Comparison of ENCODE assay signal across 8 cellular contexts in genomic region chr20:52047811-52048302, GRCh38.
A peak's percentile ranks its signal among the peaks of the same experiment; 100 is the strongest.
DNase-seq lines count a peak whose midpoint lies in the region; ATAC-seq and FAIRE-seq lines count a peak whose summit lies in the region.

No MANE protein-coding gene starts in this region.

- peak; percentile 91 for ATAC-seq in natural killer cell treated with Interleukin-12 subunit alpha and Interleukin-12 subunit beta and Interleukin-15 and Interleukin-18, amount 100 ng/mL, for 72 hours
- ATAC-seq in GM18868 (IDR thresholded peaks at IDR 0.05; ENCODE audit: unreplicated experiment) (no peak), HG03469 (IDR thresholded peaks at IDR 0.05; ENCODE audit: unreplicated experiment) (no peak)

- H3K9me3 Mint-ChIP-seq in activated naive CD8-positive, alpha-beta T cell treated with anti-CD3 and anti-CD28 coated beads for 36 hours, result peaks cover 2% of the 10 kb centered on the region
- no peaks in the 10 kb centered on the region for H3K9me3 Mint-ChIP-seq in natural killer cell treated with Interleukin-12 subunit alpha and Interleukin-12 subunit beta and Interleukin-15 and Interleukin-18, amount 100 ng/mL, for 72 hours

- peaks cover 10% of the 10 kb centered on the region for H3K36me3 Mint-ChIP-seq in activated naive CD8-positive, alpha-beta T cell treated with anti-CD3 and anti-CD28 coated beads for 36 hours
- no peaks in the 10 kb centered on the region for H3K36me3 Mint-ChIP-seq in natural killer cell treated with Interleukin-12 subunit alpha and Interleukin-12 subunit beta and Interleukin-15 and Interleukin-18, amount 100 ng/mL, for 72 hours

- peaks cover 3% of the 10 kb centered on the region for H3K27me3 Mint-ChIP-seq in activated naive CD8-positive, alpha-beta T cell treated with anti-CD3 and anti-CD28 coated beads for 36 hours
- H3K27me3 Mint-ChIP-seq in natural killer cell treated with Interleukin-12 subunit alpha and Interleukin-12 subunit beta and Interleukin-15 and Interleukin-18, amount 100 ng/mL, for 72 hours, result no peaks in the 10 kb centered on the region

- peaks cover 32% of the 10 kb centered on the region for H3K4me1 Mint-ChIP-seq in activated naive CD8-positive, alpha-beta T cell treated with anti-CD3 and anti-CD28 coated beads for 36 hours
- H3K4me1 Mint-ChIP-seq in natural killer cell treated with Interleukin-12 subunit alpha and Interleukin-12 subunit beta and Interleukin-15 and Interleukin-18, amount 100 ng/mL, for 72 hours (ENCODE audit: low read depth in 2 of 2), result peaks cover 26 to 36% of the 10 kb centered on the region in 2 donors

- peak overlapping the region; percentile 55 for H3K4me3 Mint-ChIP-seq in activated naive CD8-positive, alpha-beta T cell treated with anti-CD3 and anti-CD28 coated beads for 36 hours
- H3K4me3 Mint-ChIP-seq in natural killer cell treated with Interleukin-12 subunit alpha and Interleukin-12 subunit beta and Interleukin-15 and Interleukin-18, amount 100 ng/mL, for 72 hours, result peak overlapping the region; percentile 74

- H3K27ac Mint-ChIP-seq in activated naive CD8-positive, alpha-beta T cell treated with anti-CD3 and anti-CD28 coated beads for 36 hours, result peak overlapping the region; percentile 97
- H3K27ac Mint-ChIP-seq in natural killer cell treated with Interleukin-12 subunit alpha and Interleukin-12 subunit beta and Interleukin-15 and Interleukin-18, amount 100 ng/mL, for 72 hours, result peak overlapping the region; percentile 52 to 90

- no peak for FAIRE-seq in RCC 7860 (lab: Jason Lieb, UNC)

- DNase-seq in stimulated activated naive CD4-positive, alpha-beta T cell treated with Interleukin-2 at 50 U/mL for 16 hours (lab: John Stamatoyannopoulos, UW), result peak; percentile 18
- DNase-seq in stimulated activated naive CD4-positive, alpha-beta T cell (lab: John Stamatoyannopoulos, UW), result no peak
- DNase-seq in activated naive CD8-positive, alpha-beta T cell treated with anti-CD3 and anti-CD28 coated beads for 36 hours, result peak; percentile 65
- peak; percentile 83 for DNase-seq in natural killer cell treated with Interleukin-12 subunit alpha and Interleukin-12 subunit beta and Interleukin-15 and Interleukin-18, amount 100 ng/mL, for 72 hours (ENCODE audit: low spot score)
- DNase-seq in NCI-H69 (lab: John Stamatoyannopoulos, UW) (no peak), RCC 7860 (ENCODE audit: low spot score) (no peak)

Comparison
In these comparisons a context has a peak if more than half of its experiments do, and no peak if none do; other contexts are left out.
1. DNase-seq: peak in stimulated activated naive CD4-positive, alpha-beta T cell treated with Interleukin-2 at 50 U/mL for 16 hours (single experiment), activated naive CD8-positive, alpha-beta T cell treated with anti-CD3 and anti-CD28 coated beads for 36 hours (single experiment) and natural killer cell treated with Interleukin-12 subunit alpha and Interleukin-12 subunit beta and Interleukin-15 and Interleukin-18, amount 100 ng/mL, for 72 hours (single experiment); none in stimulated activated naive CD4-positive, alpha-beta T cell (0 of 6), NCI-H69 (single experiment) and RCC 7860 (single experiment).
2. ATAC-seq: peak in natural killer cell treated with Interleukin-12 subunit alpha and Interleukin-12 subunit beta and Interleukin-15 and Interleukin-18, amount 100 ng/mL, for 72 hours (2 of 2); none in GM18868 (single experiment) and HG03469 (single experiment).